In the genomic region with DNA sequence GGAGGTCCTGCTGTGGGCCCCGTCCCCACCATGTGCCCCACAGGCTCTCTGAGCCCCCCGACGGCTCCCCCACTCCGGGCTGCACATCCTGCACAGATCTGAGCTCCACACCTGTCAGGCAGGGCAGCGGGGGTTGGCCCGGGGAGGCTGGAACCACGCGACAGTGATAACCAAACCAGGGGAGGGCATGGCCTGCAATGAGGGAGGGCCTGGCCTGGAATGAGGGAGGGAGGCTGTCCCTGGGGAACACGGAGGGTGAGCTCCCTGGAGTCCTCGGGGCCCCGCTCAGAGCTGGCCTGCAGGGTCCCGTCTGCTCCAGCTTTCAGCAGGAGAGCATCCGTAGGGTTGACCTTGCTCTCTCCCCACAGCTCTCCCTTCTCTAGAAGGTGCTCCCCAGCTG, we compare ENCODE assay signal across 2 cellular contexts.
TF ChIP-seq lines count a peak whose summit lies in the region.

No MANE protein-coding gene starts in this region.

TF ChIP-seq in HCT116, 20 proteins besides CTCF, POLR2A, EP300 and RAD21:
- TF ChIP-seq, protein P1, sequence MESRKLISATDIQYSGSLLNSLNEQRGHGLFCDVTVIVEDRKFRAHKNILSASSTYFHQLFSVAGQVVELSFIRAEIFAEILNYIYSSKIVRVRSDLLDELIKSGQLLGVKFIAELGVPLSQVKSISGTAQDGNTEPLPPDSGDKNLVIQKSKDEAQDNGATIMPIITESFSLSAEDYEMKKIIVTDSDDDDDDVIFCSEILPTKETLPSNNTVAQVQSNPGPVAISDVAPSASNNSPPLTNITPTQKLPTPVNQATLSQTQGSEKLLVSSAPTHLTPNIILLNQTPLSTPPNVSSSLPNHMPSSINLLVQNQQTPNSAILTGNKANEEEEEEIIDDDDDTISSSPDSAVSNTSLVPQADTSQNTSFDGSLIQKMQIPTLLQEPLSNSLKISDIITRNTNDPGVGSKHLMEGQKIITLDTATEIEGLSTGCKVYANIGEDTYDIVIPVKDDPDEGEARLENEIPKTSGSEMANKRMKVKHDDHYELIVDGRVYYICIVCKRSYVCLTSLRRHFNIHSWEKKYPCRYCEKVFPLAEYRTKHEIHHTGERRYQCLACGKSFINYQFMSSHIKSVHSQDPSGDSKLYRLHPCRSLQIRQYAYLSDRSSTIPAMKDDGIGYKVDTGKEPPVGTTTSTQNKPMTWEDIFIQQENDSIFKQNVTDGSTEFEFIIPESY (IDR thresholded peaks at IDR 0.05; ENCODE audit: extremely low read depth, insufficient replicate concordance, low read length), result no peak
TF ChIP-seq in HCT116: peak in this region for 0.

TF ChIP-seq in GM12878, 131 proteins besides CTCF, POLR2A, EP300 and RAD21:
- TF ChIP-seq, protein P2, sequence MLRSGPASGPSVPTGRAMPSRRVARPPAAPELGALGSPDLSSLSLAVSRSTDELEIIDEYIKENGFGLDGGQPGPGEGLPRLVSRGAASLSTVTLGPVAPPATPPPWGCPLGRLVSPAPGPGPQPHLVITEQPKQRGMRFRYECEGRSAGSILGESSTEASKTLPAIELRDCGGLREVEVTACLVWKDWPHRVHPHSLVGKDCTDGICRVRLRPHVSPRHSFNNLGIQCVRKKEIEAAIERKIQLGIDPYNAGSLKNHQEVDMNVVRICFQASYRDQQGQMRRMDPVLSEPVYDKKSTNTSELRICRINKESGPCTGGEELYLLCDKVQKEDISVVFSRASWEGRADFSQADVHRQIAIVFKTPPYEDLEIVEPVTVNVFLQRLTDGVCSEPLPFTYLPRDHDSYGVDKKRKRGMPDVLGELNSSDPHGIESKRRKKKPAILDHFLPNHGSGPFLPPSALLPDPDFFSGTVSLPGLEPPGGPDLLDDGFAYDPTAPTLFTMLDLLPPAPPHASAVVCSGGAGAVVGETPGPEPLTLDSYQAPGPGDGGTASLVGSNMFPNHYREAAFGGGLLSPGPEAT (IDR thresholded peaks at IDR 0.05; ENCODE audit: low read depth), result no peak
- TF ChIP-seq NR2C1 (IDR thresholded peaks at IDR 0.05) (no peak), SUZ12 (IDR thresholded peaks at IDR 0.05; ENCODE audit: unreplicated experiment) (no peak)
TF ChIP-seq in GM12878: peak in this region for 0.
